Comparison of ENCODE assay signal across 18 cellular contexts in genomic region chr10:125555267-125555666, GRCh38.
"Had no signal": no experiment of that assay in that cellular context is flagged by ENCODE, and none has a peak within 500 bp of the region (broad histone marks: within the 10 kb centered on the region; RNA-seq: fewer than 3 reads in every experiment).

No MANE protein-coding gene starts in this region.

- H3K4me1 Mint-ChIP-seq: stimulated activated memory B cell treated with anti-CD40 and anti-IgM and Interleukin-4, amounts not matched to agents 10 μg/mL and 1 μg/mL and 100 μg/mL, for 72 hours had no signal

- H3K4me1 ChIP-seq: prostate gland, right atrium auricular region, testis, tibial artery had no signal

- H3K36me3 ChIP-seq: prostate gland, right atrium auricular region, tibial artery had no signal

- H3K36me3 Mint-ChIP-seq: naive thymus-derived CD4-positive, alpha-beta T cell; stimulated activated memory B cell treated with anti-CD40 and anti-IgM and Interleukin-4, amounts not matched to agents 10 μg/mL and 1 μg/mL and 100 μg/mL, for 72 hours; type B pancreatic cell had no signal

- H3K4me3 ChIP-seq: prostate gland, right atrium auricular region, testis, tibial artery had no signal

- H3K27ac Mint-ChIP-seq: effector memory CD8-positive, alpha-beta T cell; stimulated activated memory B cell treated with anti-CD40 and anti-IgM and Interleukin-4, amounts not matched to agents 10 μg/mL and 1 μg/mL and 100 μg/mL, for 72 hours; type B pancreatic cell had no signal

- H3K4me3 Mint-ChIP-seq: effector memory CD8-positive, alpha-beta T cell; naive thymus-derived CD4-positive, alpha-beta T cell; nephron; stimulated activated memory B cell treated with anti-CD40 and anti-IgM and Interleukin-4, amounts not matched to agents 10 μg/mL and 1 μg/mL and 100 μg/mL, for 72 hours; type B pancreatic cell had no signal

- H3K27me3 ChIP-seq: right atrium auricular region, testis had no signal

- H3K9me3 ChIP-seq: prostate gland, testis had no signal

- DNase-seq: cerebellar nuclear complex; cortex of kidney; effector memory CD8-positive, alpha-beta T cell; hypothalamus; kidney; mesenchymal stem cell; midbrain; naive thymus-derived CD4-positive, alpha-beta T cell; stimulated activated CD4-positive, alpha-beta T cell treated with anti-CD3 and anti-CD28 coated beads, Interleukin-4, amount 100 ng/mL, for 4 hours; stimulated activated naive CD8-positive, alpha-beta T cell treated with anti-CD3 and anti-CD28 coated beads, Interleukin-15, Interleukin-2, amounts not matched to agents 100 U/mL and 50 U/mL, for 24 hours; substantia nigra; testis; tibial artery had no signal

- H3K9me3 Mint-ChIP-seq: effector memory CD8-positive, alpha-beta T cell; type B pancreatic cell had no signal

- H3K27ac ChIP-seq: prostate gland, right atrium auricular region, testis, tibial artery had no signal
